ENCODE assay signal across 17 cellular contexts in the genomic region with DNA sequence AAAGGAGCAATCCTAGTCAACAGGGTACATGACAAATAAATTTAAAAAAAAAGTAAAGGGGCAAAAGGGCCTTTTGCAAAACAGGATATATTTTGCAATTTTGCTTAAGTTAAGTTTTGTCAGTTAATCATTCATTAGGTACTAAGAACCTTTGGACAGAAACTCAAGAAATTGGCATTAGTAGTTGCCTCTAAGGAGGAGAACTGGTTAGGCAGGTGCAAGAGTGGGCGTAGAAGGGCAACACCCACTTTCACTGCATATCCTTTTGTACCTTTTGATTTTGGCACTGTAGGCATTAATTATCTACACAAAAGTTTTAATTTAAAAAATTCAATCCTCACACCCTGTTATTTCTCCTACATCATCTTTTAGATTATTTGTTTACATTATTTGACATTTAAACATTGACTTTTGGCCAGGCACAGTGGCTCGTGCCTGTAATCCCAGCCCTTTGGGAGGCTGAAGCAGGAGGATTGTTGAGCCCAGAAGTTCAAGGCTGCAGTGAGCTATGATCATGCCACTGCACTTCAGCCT. TPM values are rescaled to one million over a fixed set of nuclear protein-coding genes. Genes with fewer than 3 reads are reported as not detected.
A peak's percentile ranks its signal among the peaks of the same experiment; 100 is the strongest.
DNase-seq lines count a peak whose midpoint lies in the region; ATAC-seq and TF ChIP-seq lines count a peak whose summit lies in the region.
"Had no signal": no experiment of that assay in that cellular context is flagged by ENCODE, and none has a peak within 500 bp of the region (broad histone marks: within the 10 kb centered on the region; RNA-seq: fewer than 3 reads in every experiment).

No MANE protein-coding gene starts in this region.

- H3K9me3 Mint-ChIP-seq in activated naive CD4-positive, alpha-beta T cell treated with anti-CD3 and anti-CD28 coated beads for 36 hours, result no peaks in the 10 kb centered on the region
- H3K9me3 Mint-ChIP-seq: activated T-cell treated with anti-CD3 and anti-CD28 coated beads, Interleukin-2, amount 50 U/mL, for 4 hours; memory B cell; T-helper 1 cell treated with Interleukin-12 subunit alpha and Interleukin-12 subunit beta and Interleukin-4 antibody, amounts not matched to agents 30 μg/mL and 1 μg/mL, for 36 hours had no signal

- no peak for ATAC-seq in GM18511 (IDR thresholded peaks at IDR 0.05; ENCODE audit: unreplicated experiment)
- ATAC-seq: activated CD4-positive, alpha-beta T cell treated with anti-CD3 and anti-CD28 coated beads for 36 hours; activated T-cell treated with anti-CD3 and anti-CD28 coated beads, Interleukin-2, amount 50 U/mL, for 4 hours had no signal

- H3K36me3 Mint-ChIP-seq in activated naive CD4-positive, alpha-beta T cell treated with anti-CD3 and anti-CD28 coated beads for 36 hours (ENCODE audit: low read depth), result no peaks in the 10 kb centered on the region

- H3K4me1 Mint-ChIP-seq in activated naive CD4-positive, alpha-beta T cell treated with anti-CD3 and anti-CD28 coated beads for 36 hours (ENCODE audit: low read depth), result peaks cover 6% of the 10 kb centered on the region

- intact Hi-C loops in activated naive CD4-positive, alpha-beta T cell treated with anti-CD3 and anti-CD28 coated beads for 36 hours (cut with micrococcal nuclease), result loop anchor here (5.0 kb wide), 1 partner anchor 153 kb away; no protein-coding TSS in a partner anchor

- no peaks in the 10 kb centered on the region for H3K36me3 ChIP-seq in duodenal mucosa (ENCODE audit: control insufficient read depth in 1 of 2, insufficient read depth in 2 of 2, low read length in 2 of 2)
- H3K36me3 ChIP-seq in mucosa of rectum (ENCODE audit: control insufficient read depth in 2 of 2, insufficient read depth in 2 of 2, low read length in 2 of 2), result no peaks in the 10 kb centered on the region
- H3K36me3 ChIP-seq: adrenal gland, spleen had no signal

- no peaks in the 10 kb centered on the region for H3K27me3 ChIP-seq in duodenal mucosa (ENCODE audit: control insufficient read depth in 1 of 2, insufficient read depth in 2 of 2, low read length in 2 of 2)
- no peaks in the 10 kb centered on the region for H3K27me3 ChIP-seq in mucosa of rectum (ENCODE audit: control insufficient read depth in 2 of 2, insufficient read depth in 2 of 2, low read length in 2 of 2)
- H3K27me3 ChIP-seq: adrenal gland had no signal

- peak overlapping the region; percentile 19 to 42 for H3K4me3 ChIP-seq in duodenal mucosa (ENCODE audit: low read depth in 1 of 2, low read length in 2 of 2)
- H3K4me3 ChIP-seq in mucosa of rectum (ENCODE audit: low read length in 2 of 2), result peak overlapping the region in 1 of 2 donors; percentile 45
- H3K4me3 ChIP-seq: adrenal gland, spleen had no signal

- no peak for TF ChIP-seq CTCF in GM20000 (IDR thresholded peaks at IDR 0.05; ENCODE audit: extremely low read depth, missing control alignments)

- no peak overlapping the region for H3K4me3 Mint-ChIP-seq in activated naive CD4-positive, alpha-beta T cell treated with anti-CD3 and anti-CD28 coated beads for 36 hours
- H3K4me3 Mint-ChIP-seq: activated CD4-positive, alpha-beta T cell treated with anti-CD3 and anti-CD28 coated beads for 36 hours; activated T-cell treated with anti-CD3 and anti-CD28 coated beads, Interleukin-2, amount 50 U/mL, for 4 hours; memory B cell; T-helper 1 cell treated with Interleukin-12 subunit alpha and Interleukin-12 subunit beta and Interleukin-4 antibody, amounts not matched to agents 30 μg/mL and 1 μg/mL, for 36 hours had no signal

- peaks cover 44% of the 10 kb centered on the region for H3K27me3 Mint-ChIP-seq in activated naive CD4-positive, alpha-beta T cell treated with anti-CD3 and anti-CD28 coated beads for 36 hours (ENCODE audit: low read depth)

- DNase-seq in COR-L47 (lab: John Stamatoyannopoulos, UW) (peak; percentile 74), NCI-H1417 (lab: John Stamatoyannopoulos, UW) (peak in 2 of 3 experiments; percentile 9 to 72), GM20000 (ENCODE audit: low spot score) (no peak)
- DNase-seq in activated naive CD4-positive, alpha-beta T cell treated with anti-CD3 and anti-CD28 coated beads for 36 hours, result no peak
- DNase-seq in activated naive CD4-positive, alpha-beta T cell treated with Interleukin-2 at 50 U/mL for 16 hours, result no peak
- DNase-seq: activated CD4-positive, alpha-beta T cell treated with anti-CD3 and anti-CD28 coated beads for 36 hours; activated T-cell treated with anti-CD3 and anti-CD28 coated beads, Interleukin-2, amount 50 U/mL, for 4 hours; adrenal gland; cortex of kidney; NCI-H345; occipital lobe; spleen had no signal

- no peak overlapping the region for H3K9ac ChIP-seq in duodenal mucosa (ENCODE audit: low read depth in 1 of 2, low read length in 2 of 2)
- H3K9ac ChIP-seq in mucosa of rectum (ENCODE audit: low read depth in 1 of 2, low read length in 2 of 2), result no peak overlapping the region

- H3K27ac ChIP-seq in duodenal mucosa (ENCODE audit: low read depth, low read length) (no peak overlapping the region), mucosa of rectum (ENCODE audit: low read depth in 2 of 2, low read length in 2 of 2) (peak overlapping the region; percentile 69 to 71)

- H3K4me1 ChIP-seq in duodenal mucosa (ENCODE audit: control insufficient read depth in 1 of 2, insufficient read depth in 2 of 2, low read length in 2 of 2) (peaks cover 23 to 50% of the 10 kb centered on the region in 2 donors), mucosa of rectum (ENCODE audit: control insufficient read depth in 2 of 2, insufficient read depth in 2 of 2, low read length in 2 of 2) (peaks cover 18 to 27% of the 10 kb centered on the region in 2 donors)

- CTCF ChIA-PET in activated naive CD4-positive, alpha-beta T cell treated with anti-CD3 and anti-CD28 coated beads for 36 hours (lab: Charles Lee), result interaction anchor here (0.6 kb wide), 1 partner anchor 344 kb away, joined by 5 read pairs; no protein-coding TSS in a partner anchor

- H3K9me3 ChIP-seq in duodenal mucosa (ENCODE audit: control insufficient read depth in 1 of 2, low read length in 2 of 2) (no peaks in the 10 kb centered on the region), mucosa of rectum (ENCODE audit: control insufficient read depth in 2 of 2, low read length in 2 of 2) (no peaks in the 10 kb centered on the region)
- H3K9me3 ChIP-seq: adrenal gland, spleen had no signal

- H3K27ac Mint-ChIP-seq in activated naive CD4-positive, alpha-beta T cell treated with anti-CD3 and anti-CD28 coated beads for 36 hours, result no peak overlapping the region
- H3K27ac Mint-ChIP-seq: activated CD4-positive, alpha-beta T cell treated with anti-CD3 and anti-CD28 coated beads for 36 hours; memory B cell; T-helper 1 cell treated with Interleukin-12 subunit alpha and Interleukin-12 subunit beta and Interleukin-4 antibody, amounts not matched to agents 30 μg/mL and 1 μg/mL, for 36 hours had no signal

RNA-seq across cellular contexts. Expression of a gene that starts 4.3 kb away (rescaled TPM):
- not detected for total RNA-seq in activated naive CD4-positive, alpha-beta T cell treated with anti-CD3 and anti-CD28 coated beads for 36 hours

Comparison
In these comparisons a context has a peak if more than half of its experiments do, and no peak if none do; other contexts are left out.
1. DNase-seq: peak in COR-L47 (single experiment) and NCI-H1417 (2 of 3); none in activated naive CD4-positive, alpha-beta T cell treated with anti-CD3 and anti-CD28 coated beads for 36 hours (single experiment), GM20000 (single experiment) and activated naive CD4-positive, alpha-beta T cell treated with Interleukin-2 at 50 U/mL for 16 hours (single experiment).